10 cellular contexts compared by ENCODE assay signal in genomic region chr11:78961938-78962701, GRCh38.
DNase-seq lines count a peak whose midpoint lies in the region; ATAC-seq and TF ChIP-seq lines count a peak whose summit lies in the region.
"Had no signal": no experiment of that assay in that cellular context is flagged by ENCODE, and none has a peak within 500 bp of the region (broad histone marks: within the 10 kb centered on the region; RNA-seq: fewer than 3 reads in every experiment).

No MANE protein-coding gene starts in this region.

- TF ChIP-seq CTCF in Caco-2 (IDR thresholded peaks at IDR 0.05; ENCODE audit: insufficient read depth in 1 of 2, low read depth in 1 of 2, low read length in 1 of 2, severe bottlenecking in 1 of 2, unreplicated experiment in 1 of 2) = no peak

- H3K9me3 Mint-ChIP-seq in Caco-2 (ENCODE audit: unreplicated experiment) = no peaks in the 10 kb centered on the region

- no peaks in the 10 kb centered on the region for H3K4me1 Mint-ChIP-seq in Caco-2 (ENCODE audit: low read depth, unreplicated experiment)

- no TSS peak for BruUV-seq in Caco-2 (replicated peaks; lab: Mats Ljungman, UMichigan)

- peaks cover 11% of the 10 kb centered on the region for H3K27me3 Mint-ChIP-seq in Caco-2 (ENCODE audit: insufficient read depth, unreplicated experiment)

- no peaks in the 10 kb centered on the region for H3K36me3 ChIP-seq in Caco-2 (ENCODE audit: control insufficient read depth, insufficient read depth, low read length)
- H3K36me3 ChIP-seq: right atrium auricular region had no signal

- H3K4me3 ChIP-seq in skeletal muscle cell (ENCODE audit: low read depth, low read length) (peak overlapping the region; percentile 23), Caco-2 (ENCODE audit: low read depth, low read length) (no peak overlapping the region)

- intact Hi-C loops in head of caudate nucleus (cut with DNase I) = no loop called here
- intact Hi-C loops in Caco-2 (cut with micrococcal nuclease; ENCODE audit: unreplicated experiment) = loop anchor here (1.0 kb wide), 5 partner anchors 124 to 317 kb away; no protein-coding TSS in a partner anchor

- H3K36me3 Mint-ChIP-seq in Caco-2 (ENCODE audit: insufficient read depth, unreplicated experiment) = no peaks in the 10 kb centered on the region

- H3K4me1 ChIP-seq in Caco-2 = no peaks in the 10 kb centered on the region

- no peak overlapping the region for H3K4me3 Mint-ChIP-seq in Caco-2 (ENCODE audit: unreplicated experiment)

- H3K27ac Mint-ChIP-seq in Caco-2 (ENCODE audit: unreplicated experiment) = no peak overlapping the region

- H3K9me3 ChIP-seq in Caco-2 = no peaks in the 10 kb centered on the region
- H3K9me3 ChIP-seq: right atrium auricular region had no signal

- CTCF ChIA-PET in Caco-2 (lab: Charles Lee) = interaction anchor here (0.7 to 1.5 kb wide), 5 partner anchors 111 to 317 kb away, joined by 3 to 61 read pairs (median 3); no protein-coding TSS in a partner anchor

- ATAC-seq in GM18498 (IDR thresholded peaks at IDR 0.05; ENCODE audit: unreplicated experiment) = no peak

- POLR2A ChIA-PET in Caco-2 (lab: Charles Lee) = no interaction called here

- peak; percentile 22 to 39 for DNase-seq in NCI-H2081 (lab: John Stamatoyannopoulos, UW)
- no peak for DNase-seq in NCI-H2081 treated with DMSO at 0.1 percent for 48 hours (lab: John Stamatoyannopoulos, UW)
- DNase-seq in NCI-H82 treated with DMSO at 0.1 percent for 48 hours (lab: John Stamatoyannopoulos, UW; ENCODE audit: unreplicated experiment) = peak; percentile 7
- DNase-seq in head of caudate nucleus = peak in 39 of 42 donors; percentile 18 to 72 (median 44)
- no peak for DNase-seq in skeletal muscle cell (ENCODE audit: low read depth)
- DNase-seq in NCI-H446 treated with DMSO at 0.1 percent for 48 hours (lab: John Stamatoyannopoulos, UW) = no peak
- no peak for DNase-seq in Caco-2
- DNase-seq: HCEC 1CT had no signal

- 0 out of 2 replicates have a peak, but pooled peaks cover 1% of the 10 kb centered on the region for H3K27me3 ChIP-seq in Caco-2 (replicated peaks; ENCODE audit: control insufficient read depth, insufficient read depth, low read length)
- H3K27me3 ChIP-seq: right atrium auricular region had no signal

Comparison
In these comparisons a context has a peak if more than half of its experiments do, and no peak if none do; other contexts are left out.
1. DNase-seq: peak in NCI-H2081 (2 of 2), NCI-H82 treated with DMSO at 0.1 percent for 48 hours (single experiment) and head of caudate nucleus (39 of 42); none in NCI-H2081 treated with DMSO at 0.1 percent for 48 hours (single experiment), skeletal muscle cell (single experiment), NCI-H446 treated with DMSO at 0.1 percent for 48 hours (single experiment) and Caco-2 (0 of 2).